ENCODE assay signal across 9 cellular contexts in genomic region chr7:75756340-75757297, GRCh38. TPM values are rescaled to one million over a fixed set of nuclear protein-coding genes. Genes with fewer than 3 reads are reported as not detected.
DNase-seq lines count a peak whose midpoint lies in the region; ATAC-seq, FAIRE-seq and TF ChIP-seq lines count a peak whose summit lies in the region.
"Had no signal": no experiment of that assay in that cellular context is flagged by ENCODE, and none has a peak within 500 bp of the region (broad histone marks: within the 10 kb centered on the region; RNA-seq: fewer than 3 reads in every experiment).

No MANE protein-coding gene starts in this region.

- H2AFZ ChIP-seq in HepG2 (ENCODE audit: low read length) = no peak overlapping the region

- no peaks in the 10 kb centered on the region for H3K79me2 ChIP-seq in HepG2 (ENCODE audit: insufficient read depth, low read length)

- BruUV-seq in Caco-2 (replicated peaks; lab: Mats Ljungman, UMichigan) (no TSS peak), HepG2 (replicated peaks; lab: Mats Ljungman, UMichigan) (no TSS peak)

- H3K4me2 ChIP-seq in HepG2 (ENCODE audit: low read depth, low read length) = peak overlapping the region; percentile 20; the same call in 1 of the 2 replicates

- 15% methylated on average over 10 of the region's 15 CpGs for WGBS in HepG2 (ENCODE audit: low lambda C conversion rate)

- peak; percentile 35; the same call in 1 of the 2 replicates for TF ChIP-seq RAD21 in HepG2 (CRISPR knock-in tag; IDR thresholded peaks at IDR 0.05)

- H3K27me3 ChIP-seq in Caco-2 (replicated peaks; ENCODE audit: control insufficient read depth, insufficient read depth, low read length) (no peaks in the 10 kb centered on the region), HepG2 (ENCODE audit: control insufficient read depth in 1 of 2, insufficient read depth in 2 of 2, low read length in 2 of 2) (no peaks in the 10 kb centered on the region)
- no peaks in the 10 kb centered on the region for H3K27me3 ChIP-seq in CD4-positive, alpha-beta T cell (ENCODE audit: control insufficient read depth, insufficient read depth, low read length)

- H3K4me1 ChIP-seq in Caco-2 (no peaks in the 10 kb centered on the region), HepG2 (ENCODE audit: insufficient read depth, low read length) (peaks cover 11% of the 10 kb centered on the region; the same call in 1 of the 2 replicates)

- intact Hi-C loops in Caco-2 (cut with micrococcal nuclease; ENCODE audit: unreplicated experiment) (no loop called here), HepG2 (cut with micrococcal nuclease; ENCODE audit: unreplicated experiment) (loop anchor here (10.0 kb wide), 1 partner anchor 112 kb away; no protein-coding TSS in a partner anchor)
- intact Hi-C loops in CD4-positive, alpha-beta T cell (cut with DNase I, micrococcal nuclease) = no loop called here

- no peak overlapping the region for H3K9ac ChIP-seq in HepG2 (ENCODE audit: insufficient read depth, low read depth, low read length)

- POLR2A ChIA-PET in Caco-2 (lab: Charles Lee) = no interaction called here
- POLR2A ChIA-PET in HepG2 (lab: Yijun Ruan, JAX) = no interaction called here
- POLR2A ChIA-PET in CD4-positive, alpha-beta T cell (lab: Charles Lee) = no interaction called here

- no peak overlapping the region for H3K27ac Mint-ChIP-seq in Caco-2 (ENCODE audit: unreplicated experiment)
- no peak overlapping the region for H3K27ac Mint-ChIP-seq in CD4-positive, alpha-beta T cell
- H3K27ac Mint-ChIP-seq: IgD-negative memory B cell had no signal

- in situ Hi-C loops in HepG2 (cut with HindIII; ENCODE audit: extremely low pct_ligation_motif_present, low pct_unique_long_range_greater_than_20kb) = no loop called here

- H3K4me3 Mint-ChIP-seq in Caco-2 (ENCODE audit: unreplicated experiment) = no peak overlapping the region
- H3K4me3 Mint-ChIP-seq in CD4-positive, alpha-beta T cell = no peak overlapping the region
- H3K4me3 Mint-ChIP-seq: IgD-negative memory B cell had no signal

- ATAC-seq in HepG2 = peak; percentile 92
- no peak for ATAC-seq in HG02623 (IDR thresholded peaks at IDR 0.05; ENCODE audit: unreplicated experiment)
- ATAC-seq in CD4-positive, alpha-beta T cell (ENCODE audit: poor library complexity) = no peak

- CTCF ChIA-PET in Caco-2 (lab: Charles Lee) (no interaction called here), HepG2 (lab: Yijun Ruan, JAX; ENCODE audit: low intra/inter-chr PET ratio, low total read pairs) (no interaction called here)
- CTCF ChIA-PET in CD4-positive, alpha-beta T cell (lab: Charles Lee) = no interaction called here

- no peaks in the 10 kb centered on the region for H3K9me3 Mint-ChIP-seq in Caco-2 (ENCODE audit: unreplicated experiment)
- no peaks in the 10 kb centered on the region for H3K9me3 Mint-ChIP-seq in CD4-positive, alpha-beta T cell
- H3K9me3 Mint-ChIP-seq: IgD-negative memory B cell had no signal

- no peak overlapping the region for H3K4me3 ChIP-seq in Caco-2 (ENCODE audit: low read depth, low read length)
- H3K4me3 ChIP-seq in HepG2 (replicated peaks in 1 of 3; ENCODE audit: insufficient read depth in 1 of 3, low read depth in 2 of 3, low read length in 3 of 3) = no peak overlapping the region

- TF ChIP-seq EP300 in HepG2 (IDR thresholded peaks at IDR 0.05; ENCODE audit: low read depth in 2 of 2, low read length in 2 of 2) (no peak), HepG2 (CRISPR knock-in tag; IDR thresholded peaks at IDR 0.05; ENCODE audit: borderline replicate concordance) (no peak)

- H3K27me3 Mint-ChIP-seq in Caco-2 (ENCODE audit: insufficient read depth, unreplicated experiment) = no peaks in the 10 kb centered on the region
- H3K27me3 Mint-ChIP-seq in CD4-positive, alpha-beta T cell = no peaks in the 10 kb centered on the region
- H3K27me3 Mint-ChIP-seq: IgD-negative memory B cell had no signal

- no peak for TF ChIP-seq POLR2A in HepG2 (IDR thresholded peaks at IDR 0.05; ENCODE audit: insufficient read depth in 1 of 2, low read depth in 2 of 2, low read length in 2 of 2)

- no peaks in the 10 kb centered on the region for H3K9me3 ChIP-seq in Caco-2
- no peaks in the 10 kb centered on the region for H3K9me3 ChIP-seq in HepG2 (ENCODE audit: low read length)
- H3K9me3 ChIP-seq in CD4-positive, alpha-beta T cell (ENCODE audit: control insufficient read depth, low read length) = no peaks in the 10 kb centered on the region

- TF ChIP-seq CTCF in Caco-2 (IDR thresholded peaks at IDR 0.05; ENCODE audit: insufficient read depth in 1 of 2, low read depth in 1 of 2, low read length in 1 of 2, severe bottlenecking in 1 of 2, unreplicated experiment in 1 of 2) (peak; percentile 39 to 47), VCaP (conservative IDR thresholded peaks at IDR 0.05) (peak; percentile 82), HepG2 (CRISPR knock-in tag; IDR thresholded peaks at IDR 0.05) (peak; percentile 70)
- no peak for TF ChIP-seq CTCF in CD4-positive, alpha-beta T cell (IDR thresholded peaks at IDR 0.05)

- H3K36me3 ChIP-seq in Caco-2 (ENCODE audit: control insufficient read depth, insufficient read depth, low read length) = no peaks in the 10 kb centered on the region
- H3K36me3 ChIP-seq in HepG2 (replicated peaks in 1 of 2; ENCODE audit: control insufficient read depth in 1 of 2, insufficient read depth in 2 of 2, low read length in 2 of 2) = no peaks in the 10 kb centered on the region

- H4K20me1 ChIP-seq in HepG2 (ENCODE audit: insufficient read depth, low read length) = no peaks in the 10 kb centered on the region

- no peaks in the 10 kb centered on the region for H3K36me3 Mint-ChIP-seq in Caco-2 (ENCODE audit: insufficient read depth, unreplicated experiment)
- H3K36me3 Mint-ChIP-seq in CD4-positive, alpha-beta T cell (ENCODE audit: low read depth) = no peaks in the 10 kb centered on the region
- H3K36me3 Mint-ChIP-seq: IgD-negative memory B cell had no signal

- H3K27ac ChIP-seq in VCaP = no peak overlapping the region
- H3K27ac ChIP-seq in HepG2 (ENCODE audit: extremely low read length, insufficient read depth, low read length) = no peak overlapping the region
- H3K27ac ChIP-seq in CD4-positive, alpha-beta T cell (ENCODE audit: low read depth, low read length) = no peak overlapping the region

- peak; percentile 18 for FAIRE-seq in HepG2 (lab: Jason Lieb, UNC)

- DNase-seq in Caco-2 (peak; percentile 52 to 54), HuH-7 (ENCODE audit: low spot score) (peak; percentile 62), HepG2 (ENCODE audit: low spot score) (peak; percentile 70), ureter (ENCODE audit: low spot score) (no peak)
- DNase-seq in activated CD4-positive, alpha-beta T cell treated with anti-CD3 and anti-CD28 coated beads for 1 hour = no peak
- no peak for DNase-seq in CD4-positive, alpha-beta T cell

- no peaks in the 10 kb centered on the region for H3K4me1 Mint-ChIP-seq in Caco-2 (ENCODE audit: low read depth, unreplicated experiment)
- H3K4me1 Mint-ChIP-seq in CD4-positive, alpha-beta T cell (ENCODE audit: low read depth) = no peaks in the 10 kb centered on the region

RNA-seq across cellular contexts. Expression of gene CCL26, which starts 15.4 kb away (rescaled TPM):
- total RNA-seq in Caco-2 (2022) = not detected in 2 replicates
- not detected in 2 replicates for total RNA-seq in HepG2 (2016; rRNA removed; fragmentation: Illumina TruSeq; extraction: Trizol)
- total RNA-seq in HepG2 (2016; cell fraction: cytosol; rRNA removed; fragmentation: Illumina TruSeq; extraction: Trizol; ENCODE audit: low read depth) = not detected in 2 replicates
- total RNA-seq in HepG2 (2016; cell fraction: insoluble cytoplasmic fraction; rRNA removed; fragmentation: Illumina TruSeq; extraction: Trizol) = 0.26 TPM in 1 of 2 replicates, not detected in the other
- not detected in 2 replicates for total RNA-seq in HepG2 (2016; cell fraction: membrane; rRNA removed; fragmentation: Illumina TruSeq; extraction: Trizol)
- not detected in 2 replicates for total RNA-seq in HepG2 (2016; cell fraction: nucleus; rRNA removed; fragmentation: Illumina TruSeq; extraction: Trizol)
- 0.16 TPM in 2 replicates for polyA plus RNA-seq in HepG2 (2011; rRNA removed)
- polyA plus RNA-seq in HepG2 (2011; cell fraction: cytosol; rRNA removed) = not detected in 2 replicates
- not detected in 2 replicates for polyA plus RNA-seq in HepG2 (2011; cell fraction: nucleus; rRNA removed)
- not detected in 2 replicates for polyA plus RNA-seq in HepG2 (2012)
- polyA plus RNA-seq in HepG2 (2016; cell fraction: cytosol; fragmentation: Illumina TruSeq; extraction: Trizol; ENCODE audit: low read depth) = not detected in 2 replicates
- not detected in 2 replicates for polyA plus RNA-seq in HepG2 (2016; cell fraction: insoluble cytoplasmic fraction; fragmentation: Illumina TruSeq; extraction: Trizol; ENCODE audit: low read depth)
- not detected in 2 replicates for polyA plus RNA-seq in HepG2 (2016; cell fraction: membrane; fragmentation: Illumina TruSeq; extraction: Trizol; ENCODE audit: low read depth)
- not detected in 2 replicates for polyA plus RNA-seq in HepG2 (2016; cell fraction: nucleus; fragmentation: Illumina TruSeq; extraction: Trizol; ENCODE audit: insufficient read depth, low read depth)
- polyA minus RNA-seq in HepG2 (2011; rRNA and poly(A)+ RNA removed; ENCODE audit: low replicate concordance) = 2.8 TPM in 1 of 2 replicates, not detected in the other
- not detected in 2 replicates for polyA minus RNA-seq in HepG2 (2011; cell fraction: cytosol; rRNA and poly(A)+ RNA removed)
- not detected in 2 replicates for polyA minus RNA-seq in HepG2 (2011; cell fraction: nucleus; rRNA and poly(A)+ RNA removed)
- total RNA-seq in ureter = 1.1 TPM
- not detected for total RNA-seq in CD4-positive, alpha-beta T cell
- polyA plus RNA-seq: IgD-negative memory B cell had no signal

RNA-seq across cellular contexts. Expression of gene HIP1, which starts 17.9 kb away (rescaled TPM):
- total RNA-seq in Caco-2 (2022) = 13.7 and 14.8 TPM in 2 replicates
- 4.5 and 8.6 TPM in 2 replicates for total RNA-seq in HepG2 (2016; rRNA removed; fragmentation: Illumina TruSeq; extraction: Trizol)
- 1.3 TPM in 2 replicates for total RNA-seq in HepG2 (2016; cell fraction: cytosol; rRNA removed; fragmentation: Illumina TruSeq; extraction: Trizol; ENCODE audit: low read depth)
- 4.2 and 4.3 TPM in 2 replicates for total RNA-seq in HepG2 (2016; cell fraction: insoluble cytoplasmic fraction; rRNA removed; fragmentation: Illumina TruSeq; extraction: Trizol)
- 1.5 and 2.5 TPM in 2 replicates for total RNA-seq in HepG2 (2016; cell fraction: membrane; rRNA removed; fragmentation: Illumina TruSeq; extraction: Trizol)
- 4.3 and 7.1 TPM in 2 replicates for total RNA-seq in HepG2 (2016; cell fraction: nucleus; rRNA removed; fragmentation: Illumina TruSeq; extraction: Trizol)
- 6.2 TPM in 2 replicates for polyA plus RNA-seq in HepG2 (2011; rRNA removed)
- polyA plus RNA-seq in HepG2 (2011; cell fraction: cytosol; rRNA removed) = 4.0 and 5.3 TPM in 2 replicates
- polyA plus RNA-seq in HepG2 (2011; cell fraction: nucleus; rRNA removed) = 5.9 and 7.6 TPM in 2 replicates
- 3.9 and 4.2 TPM in 2 replicates for polyA plus RNA-seq in HepG2 (2012)
- 1.1 and 1.5 TPM in 2 replicates for polyA plus RNA-seq in HepG2 (2016; cell fraction: cytosol; fragmentation: Illumina TruSeq; extraction: Trizol; ENCODE audit: low read depth)
- polyA plus RNA-seq in HepG2 (2016; cell fraction: insoluble cytoplasmic fraction; fragmentation: Illumina TruSeq; extraction: Trizol; ENCODE audit: low read depth) = 3.4 and 4.0 TPM in 2 replicates
- polyA plus RNA-seq in HepG2 (2016; cell fraction: membrane; fragmentation: Illumina TruSeq; extraction: Trizol; ENCODE audit: low read depth) = 1.0 and 1.9 TPM in 2 replicates
- polyA plus RNA-seq in HepG2 (2016; cell fraction: nucleus; fragmentation: Illumina TruSeq; extraction: Trizol; ENCODE audit: insufficient read depth, low read depth) = 5.3 and 6.5 TPM in 2 replicates
- 20.5 and 48.7 TPM in 2 replicates for polyA minus RNA-seq in HepG2 (2011; rRNA and poly(A)+ RNA removed; ENCODE audit: low replicate concordance)
- 5.5 and 6.4 TPM in 2 replicates for polyA minus RNA-seq in HepG2 (2011; cell fraction: cytosol; rRNA and poly(A)+ RNA removed)
- polyA minus RNA-seq in HepG2 (2011; cell fraction: nucleus; rRNA and poly(A)+ RNA removed) = 11.1 and 11.6 TPM in 2 replicates
- total RNA-seq in ureter = 31.6 TPM
- total RNA-seq in CD4-positive, alpha-beta T cell = 1 to 10 TPM; 1.5 to 1.7 TPM

RNA-seq across cellular contexts. Expression of gene CCL24, which starts 57.0 kb away (rescaled TPM):
- total RNA-seq in Caco-2 (2022) = not detected in 2 replicates
- not detected in 2 replicates for total RNA-seq in HepG2 (2016; rRNA removed; fragmentation: Illumina TruSeq; extraction: Trizol)
- not detected in 2 replicates for total RNA-seq in HepG2 (2016; cell fraction: cytosol; rRNA removed; fragmentation: Illumina TruSeq; extraction: Trizol; ENCODE audit: low read depth)
- not detected in 2 replicates for total RNA-seq in HepG2 (2016; cell fraction: insoluble cytoplasmic fraction; rRNA removed; fragmentation: Illumina TruSeq; extraction: Trizol)
- total RNA-seq in HepG2 (2016; cell fraction: membrane; rRNA removed; fragmentation: Illumina TruSeq; extraction: Trizol) = not detected in 2 replicates
- not detected in 2 replicates for total RNA-seq in HepG2 (2016; cell fraction: nucleus; rRNA removed; fragmentation: Illumina TruSeq; extraction: Trizol)
- polyA plus RNA-seq in HepG2 (2011; rRNA removed) = not detected in 2 replicates
- polyA plus RNA-seq in HepG2 (2011; cell fraction: cytosol; rRNA removed) = not detected in 2 replicates
- not detected in 2 replicates for polyA plus RNA-seq in HepG2 (2011; cell fraction: nucleus; rRNA removed)
- not detected in 2 replicates for polyA plus RNA-seq in HepG2 (2012)
- not detected in 2 replicates for polyA plus RNA-seq in HepG2 (2016; cell fraction: cytosol; fragmentation: Illumina TruSeq; extraction: Trizol; ENCODE audit: low read depth)
- not detected in 2 replicates for polyA plus RNA-seq in HepG2 (2016; cell fraction: insoluble cytoplasmic fraction; fragmentation: Illumina TruSeq; extraction: Trizol; ENCODE audit: low read depth)
- polyA plus RNA-seq in HepG2 (2016; cell fraction: membrane; fragmentation: Illumina TruSeq; extraction: Trizol; ENCODE audit: low read depth) = not detected in 2 replicates
- polyA plus RNA-seq in HepG2 (2016; cell fraction: nucleus; fragmentation: Illumina TruSeq; extraction: Trizol; ENCODE audit: insufficient read depth, low read depth) = not detected in 2 replicates
- 0.42 TPM in 1 of 2 replicates, not detected in the other for polyA minus RNA-seq in HepG2 (2011; rRNA and poly(A)+ RNA removed; ENCODE audit: low replicate concordance)
- polyA minus RNA-seq in HepG2 (2011; cell fraction: cytosol; rRNA and poly(A)+ RNA removed) = not detected in 2 replicates
- not detected in 2 replicates for polyA minus RNA-seq in HepG2 (2011; cell fraction: nucleus; rRNA and poly(A)+ RNA removed)
- not detected for total RNA-seq in ureter
- not detected for total RNA-seq in CD4-positive, alpha-beta T cell
- polyA plus RNA-seq: IgD-negative memory B cell had no signal

Comparison
In these comparisons a context has a peak if more than half of its experiments do, and no peak if none do; other contexts are left out.
1. DNase-seq: peak in Caco-2 (2 of 2), HuH-7 (single experiment) and HepG2 (single experiment); none in activated CD4-positive, alpha-beta T cell treated with anti-CD3 and anti-CD28 coated beads for 1 hour (single experiment), ureter (single experiment) and CD4-positive, alpha-beta T cell (0 of 10).